8 cellular contexts compared by ENCODE assay signal in genomic region chr10:80662429-80663211, GRCh38.
A peak's percentile ranks its signal among the peaks of the same experiment; 100 is the strongest.
DNase-seq lines count a peak whose midpoint lies in the region; ATAC-seq and TF ChIP-seq lines count a peak whose summit lies in the region.

No MANE protein-coding gene starts in this region.

- ATAC-seq in HCT116 (peak; percentile 87), sciatic nerve (peak; percentile 93)

- peak; percentile 94 for TF ChIP-seq CTCF in GM06990 (IDR thresholded peaks at IDR 0.05; ENCODE audit: insufficient read depth, low read length, poor library complexity, severe bottlenecking)
- TF ChIP-seq CTCF in HCT116 (IDR thresholded peaks at IDR 0.05 in 2 of 3, conservative IDR thresholded peaks at IDR 0.05 in 1 of 3; ENCODE audit: borderline replicate concordance in 1 of 3, insufficient read depth in 1 of 3, low read depth in 2 of 3, low read length in 2 of 3): peak; percentile 75 to 88 (median 83)
- peak; percentile 89 for TF ChIP-seq CTCF in astrocyte of the spinal cord (IDR thresholded peaks at IDR 0.05; ENCODE audit: low read depth, low read length)

- in situ Hi-C loops in astrocyte of the spinal cord (cut with HindIII; ENCODE audit: low sequenced_read_pairs): no loop called here

- DNase-seq in GM06990 (ENCODE audit: extremely low read depth, insufficient read length) (peak; percentile 40), HCT116 (ENCODE audit: low read depth, low spot score) (peak; percentile 61), NAMALWA (ENCODE audit: low spot score) (peak; percentile 58), T1000 (lab: John Stamatoyannopoulos, UW) (peak; percentile 84), astrocyte of the spinal cord (ENCODE audit: low read depth, low spot score) (peak; percentile 81), hypothalamus (lab: John Stamatoyannopoulos, UW) (peak in 50 of 51 donors; percentile 19 to 89 (median 64)), sciatic nerve (ENCODE audit: low spot score) (peak; percentile 91), NCI-H128 (lab: John Stamatoyannopoulos, UW; ENCODE audit: unreplicated experiment) (no peak)

- BruUV-seq in HCT116 (replicated peaks; lab: Mats Ljungman, UMichigan): no TSS peak

- H4K20me1 ChIP-seq in HCT116 (ENCODE audit: insufficient read depth): no peaks in the 10 kb centered on the region

- H3K4me3 ChIP-seq in GM06990 (replicated peaks; ENCODE audit: low read depth, low read length): 0 out of 2 replicates have a peak overlapping the region, but pooled peaks have one; percentile 1
- H3K4me3 ChIP-seq in HCT116 (replicated peaks in 1 of 2; ENCODE audit: low read depth in 1 of 2, low read length in 2 of 2): peak overlapping the region; percentile 38 to 39
- peak overlapping the region; percentile 21 for H3K4me3 ChIP-seq in astrocyte of the spinal cord (ENCODE audit: low read depth, low read length)

- H3K9me3 ChIP-seq in HCT116 (ENCODE audit: control insufficient read depth in 1 of 2, insufficient read depth in 1 of 2, low read depth in 1 of 2, low read length in 2 of 2): peaks cover 0 to 5% of the 10 kb centered on the region in 2 experiments; a peak in 1 of 4 replicates

- H3K4me2 ChIP-seq in HCT116 (ENCODE audit: low read length): peak overlapping the region; percentile 72

- no peaks in the 10 kb centered on the region for H3K9me2 ChIP-seq in HCT116 (ENCODE audit: insufficient read depth)

- H3K79me2 ChIP-seq in HCT116 (ENCODE audit: insufficient read depth, low read length): no peaks in the 10 kb centered on the region

- no peak for TF ChIP-seq POLR2A in HCT116 (IDR thresholded peaks at IDR 0.05; ENCODE audit: borderline replicate concordance, extremely low read depth, insufficient read depth, insufficient read length)

- H3K4me1 ChIP-seq in HCT116 (ENCODE audit: control insufficient read depth in 1 of 2, insufficient read depth in 2 of 2, low read length in 2 of 2): peaks cover 3 to 13% of the 10 kb centered on the region in 2 experiments; a peak in 2 of 4 replicates

- no peaks in the 10 kb centered on the region for H3K36me3 ChIP-seq in GM06990 (ENCODE audit: control insufficient read depth, insufficient read depth, low read length)
- no peaks in the 10 kb centered on the region for H3K36me3 ChIP-seq in HCT116 (ENCODE audit: control insufficient read depth in 1 of 2, insufficient read depth in 2 of 2, low read length in 2 of 2)

- POLR2A ChIA-PET in HCT116 (lab: Charles Lee): no interaction called here

- peak; percentile 73 for TF ChIP-seq RAD21 in HCT116 (IDR thresholded peaks at IDR 0.05; ENCODE audit: low read depth)

- intact Hi-C loops in HCT116 (cut with micrococcal nuclease) (loop anchor here (2.0 to 10.0 kb wide), 3 partner anchors 218 to 352 kb away; no protein-coding TSS in a partner anchor), sciatic nerve (cut with DNase I) (no loop called here)

- H3K9ac ChIP-seq in HCT116 (ENCODE audit: low read length): peak overlapping the region; percentile 30; the same call in 1 of the 2 replicates

- H3K27me3 ChIP-seq in GM06990 (replicated peaks; ENCODE audit: control insufficient read depth, insufficient read depth, low read length): peaks cover 2% of the 10 kb centered on the region
- no peaks in the 10 kb centered on the region for H3K27me3 ChIP-seq in HCT116 (ENCODE audit: insufficient read depth, low read length)

- H3K27ac ChIP-seq in HCT116 (ENCODE audit: low read depth, low read length): no peak overlapping the region

- RAD21 ChIA-PET in HCT116 (lab: Charles Lee; ENCODE audit: low non-redundant PET in 1 of 2, low total read pairs in 2 of 2, uncharacterized antibody in 2 of 2, unreplicated experiment in 2 of 2): interaction anchor here (1.0 to 1.5 kb wide), 2 partner anchors 126 to 218 kb away, joined by 3 to 5 read pairs; no protein-coding TSS in a partner anchor

- peak overlapping the region; percentile 96 for H2AFZ ChIP-seq in HCT116 (ENCODE audit: low read depth, low read length, poor library complexity, severe bottlenecking)

- CTCF ChIA-PET in HCT116 (lab: Charles Lee): interaction anchor here (0.6 to 3.4 kb wide), 24 partner anchors 9 to 411 kb away, joined by 3 to 37 read pairs (median 4); no protein-coding TSS in a partner anchor

TF ChIP-seq in HCT116, 20 proteins besides CTCF, POLR2A, EP300 and RAD21:
- no peak for TF ChIP-seq EZH2 (IDR thresholded peaks at IDR 0.05)
- TF ChIP-seq SP1 (IDR thresholded peaks at IDR 0.05; ENCODE audit: low read depth): no peak
- TF ChIP-seq FOSL1 (IDR thresholded peaks at IDR 0.05; ENCODE audit: low read depth): no peak
- no peak for TF ChIP-seq EGR1 (IDR thresholded peaks at IDR 0.05; ENCODE audit: low read depth)
- TF ChIP-seq POLR2AphosphoS5 (IDR thresholded peaks at IDR 0.05; ENCODE audit: low read depth, low read length): 0 out of 2 replicates have a peak, but pooled peaks have one; percentile 17
- 0 out of 2 replicates have a peak, but pooled peaks have one; percentile 36 for TF ChIP-seq CBX3 (IDR thresholded peaks at IDR 0.05; ENCODE audit: low read depth)
